ENCODE assay signal across 8 cellular contexts in the genomic region with DNA sequence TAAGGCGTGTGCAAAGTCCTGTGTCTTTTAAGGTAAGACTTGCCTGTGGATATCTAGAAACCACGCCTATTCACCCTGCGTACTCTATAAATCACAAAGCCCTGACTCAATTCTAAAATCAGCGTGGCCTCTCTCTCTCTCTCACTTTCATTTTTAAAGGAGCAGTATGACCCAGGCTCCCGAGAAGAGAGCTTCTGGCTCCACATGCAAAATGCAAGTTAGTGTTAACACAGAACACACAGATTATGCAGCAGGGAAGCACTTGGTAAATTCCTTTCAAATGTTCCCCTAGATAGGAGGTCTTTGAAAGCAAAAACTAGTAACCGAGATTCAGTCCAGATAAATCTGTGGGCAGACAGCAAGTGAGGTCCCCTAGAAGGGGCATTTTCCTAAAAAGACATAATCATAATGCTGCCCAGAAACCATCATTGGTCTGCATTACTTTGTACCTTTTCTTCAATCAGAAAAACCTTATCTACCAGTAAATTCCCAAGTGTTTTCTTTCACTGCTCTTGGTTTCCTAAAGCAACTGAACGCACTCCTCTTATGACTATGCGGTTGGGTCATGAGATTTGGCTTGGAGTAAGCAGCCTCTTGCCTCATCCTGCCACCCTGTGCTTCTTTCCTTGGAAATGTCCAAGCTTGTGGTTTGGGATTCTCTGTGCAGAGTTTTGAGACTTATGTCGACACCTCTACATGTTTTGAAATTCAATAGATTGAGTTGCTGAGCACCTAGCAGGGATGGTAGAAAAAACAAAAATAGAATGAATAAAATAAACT. TPM values are rescaled to one million over a fixed set of nuclear protein-coding genes. Genes with fewer than 3 reads are reported as not detected.
DNase-seq lines count a peak whose midpoint lies in the region; ATAC-seq, FAIRE-seq and TF ChIP-seq lines count a peak whose summit lies in the region.

No MANE protein-coding gene starts in this region.

- ATAC-seq in GM21619 (IDR thresholded peaks at IDR 0.05; ENCODE audit: unreplicated experiment): peak; percentile 100
- peak; percentile 85 for ATAC-seq in IMR-90 (ENCODE audit: low read depth)

- DNase-seq in GM12864 (ENCODE audit: low read depth) (peak; percentile 80), IMR-90 (peak; percentile 95), adrenal gland (peak; percentile 53 to 78 (median 70)), immature natural killer cell (no peak), small intestine (peak; percentile 90), DMS53 treated with DMSO at 0.1 percent for 48 hours (lab: John Stamatoyannopoulos, UW; ENCODE audit: unreplicated experiment) (no peak)
- no peak for DNase-seq in NK-92 treated with Interleukin-12 subunit alpha and Interleukin-12 subunit beta, amount 100 ng/mL, for 24 hours (lab: John Stamatoyannopoulos, UW)

- H3K9me3 ChIP-seq in IMR-90 (ENCODE audit: control insufficient read depth, insufficient read depth, low read length): no peaks in the 10 kb centered on the region; the same call in 1 of the 2 replicates
- no peaks in the 10 kb centered on the region for H3K9me3 ChIP-seq in adrenal gland (replicated peaks in 1 of 3)
- H3K9me3 ChIP-seq in small intestine (ENCODE audit: control insufficient read depth, low read depth): no peaks in the 10 kb centered on the region

- no peak overlapping the region for H3K27ac Mint-ChIP-seq in immature natural killer cell

- peaks cover 14% of the 10 kb centered on the region for H3K4me1 ChIP-seq in IMR-90 (ENCODE audit: control insufficient read depth, insufficient read depth, low read length)
- peaks cover 10 to 17% of the 10 kb centered on the region in 2 donors for H3K4me1 ChIP-seq in adrenal gland (replicated peaks in 1 of 2)
- H3K4me1 ChIP-seq in small intestine (ENCODE audit: control insufficient read depth in 2 of 2, insufficient read depth in 1 of 2, low read depth in 1 of 2, low read length in 1 of 2): peaks cover 2 to 6% of the 10 kb centered on the region in 2 donors

- no peaks in the 10 kb centered on the region for H3K9me3 Mint-ChIP-seq in immature natural killer cell

- TF ChIP-seq POLR2A in IMR-90 (IDR thresholded peaks at IDR 0.05; ENCODE audit: low read depth, low read length) (no peak), adrenal gland (IDR thresholded peaks at IDR 0.05) (peak in 1 of 2 donors; percentile 85)

- FAIRE-seq in small intestine (lab: Jason Lieb, UNC): peak; percentile 65

- peaks cover 0 to 2% (median 1%) of the 10 kb centered on the region in 3 donors for H3K27me3 Mint-ChIP-seq in immature natural killer cell (ENCODE audit: low read depth in 3 of 3)

- peak overlapping the region in 3 of 5 donors; percentile 54 to 60 (median 59) for H3K4me3 Mint-ChIP-seq in immature natural killer cell

- H2AK5ac ChIP-seq in IMR-90 (ENCODE audit: low read depth, low read length): no peak overlapping the region

- peak overlapping the region; percentile 8 for H2AK9ac ChIP-seq in IMR-90 (replicated peaks; ENCODE audit: low read depth, low read length, poor library complexity)

- TF ChIP-seq RAD21 in IMR-90 (IDR thresholded peaks at IDR 0.05; ENCODE audit: low read length): peak; percentile 20; the same call in 1 of the 2 replicates

- CTCF ChIA-PET in IMR-90 (lab: Yijun Ruan, JAX): interaction anchor here (1.0 kb wide), 1 partner anchor 530 kb away, joined by 3 read pairs; no protein-coding TSS in a partner anchor

- peak overlapping the region; percentile 87 for H3K14ac ChIP-seq in IMR-90 (replicated peaks; ENCODE audit: low read depth, low read length)

- H3K27me3 ChIP-seq in IMR-90 (ENCODE audit: control insufficient read depth, insufficient read depth, low read length) (no peaks in the 10 kb centered on the region), adrenal gland (no peaks in the 10 kb centered on the region), small intestine (ENCODE audit: control insufficient read depth in 2 of 2, insufficient read depth in 2 of 2, low read length in 2 of 2) (no peaks in the 10 kb centered on the region)

- H3K9me1 ChIP-seq in IMR-90 (ENCODE audit: insufficient read depth, low read length): no peaks in the 10 kb centered on the region

- H3K4ac ChIP-seq in IMR-90 (ENCODE audit: low read depth, low read length): peak overlapping the region; percentile 85

- H2BK5ac ChIP-seq in IMR-90 (ENCODE audit: low read depth, low read length, poor library complexity, severe bottlenecking): peak overlapping the region; percentile 94

- BruUV-seq in IMR-90 (replicated peaks; lab: Mats Ljungman, UMichigan): no TSS peak

- peak overlapping the region; percentile 90 for H2BK120ac ChIP-seq in IMR-90 (ENCODE audit: low read depth, low read length)

- no CpG with 5 or more reads among the region's 9 CpGs for WGBS in IMR-90 (ENCODE audit: extremely low coverage in 2 of 2, insufficient read length in 1 of 2), 2 experiments
- WGBS in adrenal gland, 4 donors: 12 to 20% (median 15%) methylated on average over 9 of the region's 9 CpGs
- WGBS in small intestine, 3 donors: 23 to 24% (median 24%) methylated on average over 9 of the region's 9 CpGs

- H2BK20ac ChIP-seq in IMR-90 (ENCODE audit: low read depth, low read length): peak overlapping the region; percentile 93

- dilution Hi-C loops in IMR-90 (cut with HindIII; ENCODE audit: low sequenced_read_pairs, unreplicated experiment): no loop called here

- no peaks in the 10 kb centered on the region for H3K36me3 ChIP-seq in IMR-90 (ENCODE audit: control insufficient read depth, insufficient read depth, low read length)
- no peaks in the 10 kb centered on the region for H3K36me3 ChIP-seq in adrenal gland (replicated peaks in 1 of 2)
- no peaks in the 10 kb centered on the region for H3K36me3 ChIP-seq in small intestine (ENCODE audit: control insufficient read depth in 2 of 2, insufficient read depth in 2 of 2, low read length in 2 of 2)

- peak overlapping the region; percentile 91 for H3K56ac ChIP-seq in IMR-90 (ENCODE audit: extremely low read depth, insufficient read depth, low read length)

- no peaks in the 10 kb centered on the region for H3K36me3 Mint-ChIP-seq in immature natural killer cell

- H4K5ac ChIP-seq in IMR-90 (ENCODE audit: low read depth, low read length): peak overlapping the region; percentile 96

- H4K8ac ChIP-seq in IMR-90 (ENCODE audit: low read depth in 2 of 2, low read length in 2 of 2): peak overlapping the region; percentile 43 to 85; a peak in 3 of 4 replicates

- H2BK15ac ChIP-seq in IMR-90 (ENCODE audit: low read depth, low read length): peak overlapping the region; percentile 13; the same call in 2 of the 3 replicates

- in situ Hi-C loops in IMR-90 (cut with MboI; ENCODE audit: low sequenced_read_pairs): no loop called here

- no peaks in the 10 kb centered on the region for H4K20me1 ChIP-seq in IMR-90 (ENCODE audit: insufficient read depth, low read length)

- TF ChIP-seq CTCF in GM12864 (IDR thresholded peaks at IDR 0.05; ENCODE audit: low read depth, low read length, missing control alignments) (no peak), IMR-90 (conservative IDR thresholded peaks at IDR 0.05; ENCODE audit: low read depth, low read length) (0 out of 2 replicates have a peak, but pooled peaks have one; percentile 3), adrenal gland (IDR thresholded peaks at IDR 0.05) (no peak)

- H3K9ac ChIP-seq in IMR-90 (ENCODE audit: low read depth, low read length): peak overlapping the region; percentile 80

- peak overlapping the region; percentile 68; the same call in 1 of the 2 replicates for H4K91ac ChIP-seq in IMR-90 (ENCODE audit: insufficient read depth, low read depth, low read length)

- POLR2A ChIA-PET in IMR-90 (lab: Charles Lee; ENCODE audit: unreplicated experiment): no interaction called here

- H3K18ac ChIP-seq in IMR-90 (ENCODE audit: low read depth, low read length): peak overlapping the region; percentile 96

- H3K27ac ChIP-seq in IMR-90 (ENCODE audit: insufficient read depth, low read length) (peak overlapping the region; percentile 98; the same call in 1 of the 2 replicates), adrenal gland (peak overlapping the region; percentile 47 to 92 (median 78)), small intestine (ENCODE audit: low read depth in 1 of 2, low read length in 1 of 2) (peak overlapping the region in 1 of 2 donors; percentile 2)

- H3K4me2 ChIP-seq in IMR-90 (ENCODE audit: low read depth, low read length): peak overlapping the region; percentile 96

- intact Hi-C loops in IMR-90 (cut with micrococcal nuclease): loop anchor here (1.0 to 5.0 kb wide), 6 partner anchors 170 to 568 kb away; no protein-coding TSS in a partner anchor
- intact Hi-C loops in adrenal gland (cut with DNase I): no loop called here

- no peaks in the 10 kb centered on the region for H3K79me1 ChIP-seq in IMR-90 (ENCODE audit: low read depth in 1 of 2, low read length in 2 of 2)

- peak overlapping the region; percentile 47 for H2AFZ ChIP-seq in IMR-90 (replicated peaks; ENCODE audit: low read length, poor library complexity)

- H3K23ac ChIP-seq in IMR-90 (ENCODE audit: low read depth, low read length): peak overlapping the region; percentile 78; the same call in 1 of the 2 replicates

- H3K4me3 ChIP-seq in GM12864 (ENCODE audit: low read depth, low read length) (no peak overlapping the region), IMR-90 (ENCODE audit: insufficient read depth, low read depth, low read length) (peak overlapping the region; percentile 59), adrenal gland (peak overlapping the region in 2 of 4 donors; percentile 13 to 54), small intestine (ENCODE audit: low read depth in 1 of 2, low read length in 2 of 2) (no peak overlapping the region)

- H3K4me1 Mint-ChIP-seq in immature natural killer cell: peaks cover 3 to 6% of the 10 kb centered on the region in 2 donors

TF ChIP-seq in IMR-90, 13 proteins besides CTCF, POLR2A, EP300 and RAD21:
- TF ChIP-seq MAFK (IDR thresholded peaks at IDR 0.05; ENCODE audit: low read depth, low read length) (no peak), FOS (IDR thresholded peaks at IDR 0.05; ENCODE audit: low read depth, low read length) (peak; percentile 29; the same call in 1 of the 2 replicates), CEBPB (IDR thresholded peaks at IDR 0.05; ENCODE audit: low read depth, low read length) (peak; percentile 97), CHD1 (IDR thresholded peaks at IDR 0.05; ENCODE audit: low read depth, low read length) (no peak), MXI1 (IDR thresholded peaks at IDR 0.05; ENCODE audit: borderline replicate concordance, low read depth, low read length) (peak; percentile 13; the same call in 1 of the 2 replicates)
TF ChIP-seq in IMR-90: peak in this region for 3.

RNA-seq across cellular contexts. Expression of a gene that starts 31.7 kb away (rescaled TPM):
- total RNA-seq in IMR-90 (2012; rRNA removed): 5.8 and 8.6 TPM in 2 replicates
- polyA plus RNA-seq in IMR-90 (2012; rRNA removed): 0.33 and 0.55 TPM in 2 replicates
- polyA plus RNA-seq in IMR-90 (2012; cell fraction: cytosol; rRNA removed): 0.37 and 0.51 TPM in 2 replicates
- polyA plus RNA-seq in IMR-90 (2012; cell fraction: nucleus; rRNA removed; ENCODE audit: low replicate concordance): 0.21 and 1.1 TPM in 2 replicates
- total RNA-seq in adrenal gland: 1 to 10 TPM in 7 of 8 donors, under 1 TPM in 1; 0.79 to 3.6 (median 2.2) TPM
- polyA plus RNA-seq in adrenal gland: 1 to 10 TPM in 1 of 3 donors, under 1 TPM in 2; 0.22 to 1.3 (median 0.91) TPM
- not detected for polyA plus RNA-seq in immature natural killer cell
- polyA plus RNA-seq in small intestine: 1 to 10 TPM in 1 of 3 donors, under 1 TPM in 2; 0.27 to 1.6 (median 0.45) TPM

Comparison
In these comparisons a context has a peak if more than half of its experiments do, and no peak if none do; other contexts are left out.
1. DNase-seq: peak in GM12864 (single experiment), IMR-90 (single experiment), adrenal gland (7 of 7) and small intestine (single experiment); none in immature natural killer cell (0 of 3), NK-92 treated with Interleukin-12 subunit alpha and Interleukin-12 subunit beta, amount 100 ng/mL, for 24 hours (single experiment) and DMS53 treated with DMSO at 0.1 percent for 48 hours (single experiment).